8 cellular contexts compared by ENCODE assay signal in genomic region chr13:91346848-91347211, GRCh38. TPM values are rescaled to one million over a fixed set of nuclear protein-coding genes. Genes with fewer than 3 reads are reported as not detected.
DNase-seq lines count a peak whose midpoint lies in the region; ATAC-seq and TF ChIP-seq lines count a peak whose summit lies in the region.

No MANE protein-coding gene starts in this region.

- WGBS in heart right ventricle, 2 donors: 2% methylated on average over 11 of the region's 11 CpGs

- peak overlapping the region in 7 of 10 donors; percentile 51 to 99 (median 95) for H3K27ac ChIP-seq in heart right ventricle

- ATAC-seq in HG02763 (IDR thresholded peaks at IDR 0.05; ENCODE audit: unreplicated experiment) (peak; percentile 21), heart right ventricle (no peak)

- H3K9me3 ChIP-seq in heart right ventricle: no peaks in the 10 kb centered on the region

- H3K4me3 ChIP-seq in heart right ventricle (peak overlapping the region; percentile 32 to 97 (median 76)), retinal pigment epithelial cell (ENCODE audit: low read length) (peak overlapping the region; percentile 41)

- H3K36me3 ChIP-seq in heart right ventricle: peaks cover 0 to 21% (median 0%) of the 10 kb centered on the region in 9 donors

- H3K27me3 ChIP-seq in heart right ventricle: peaks cover 0 to 32% (median 0%) of the 10 kb centered on the region in 7 donors

- intact Hi-C loops in heart right ventricle (cut with DNase I): no loop called here

- DNase-seq in SIG-M5 treated with dmso at 0.1 percent for 504 hours (lab: John Stamatoyannopoulos, UW; ENCODE audit: unreplicated experiment) (peak; percentile 68), SIG-M5 (lab: John Stamatoyannopoulos, UW) (no peak), NCI-H526 (lab: John Stamatoyannopoulos, UW) (peak; percentile 76 to 87), heart right ventricle (no peak), retinal pigment epithelial cell (ENCODE audit: low read depth) (no peak), UCSD-AML1 (lab: John Stamatoyannopoulos, UW; ENCODE audit: unreplicated experiment) (no peak)
- DNase-seq in activated effector memory CD4-positive, alpha-beta T cell treated with Interleukin-2 at 50 U/mL for 16 hours: peak; percentile 43

- no peak for TF ChIP-seq CTCF in heart right ventricle (IDR thresholded peaks at IDR 0.05)
- no peak for TF ChIP-seq CTCF in retinal pigment epithelial cell (conservative IDR thresholded peaks at IDR 0.05; ENCODE audit: low read depth, low read length)

- peaks cover 4 to 33% (median 20%) of the 10 kb centered on the region in 9 donors for H3K4me1 ChIP-seq in heart right ventricle

RNA-seq across cellular contexts. Expression of gene MIR17HG, which starts 0.7 kb away (rescaled TPM):
- 1 to 10 TPM in 5 of 10 donors, under 1 TPM in 5; 0.53 to 2.9 (median 1.1) TPM for total RNA-seq in heart right ventricle
- 1 to 10 TPM in 1 of 2 donors, under 1 TPM in 1; 0.41 to 5.0 TPM for polyA plus RNA-seq in heart right ventricle

RNA-seq across cellular contexts. Expression of gene GPC5, which starts 51.6 kb away (rescaled TPM):
- total RNA-seq in heart right ventricle: 1 to 10 TPM in 2 of 10 donors, under 1 TPM in 8; 0.09 to 3.5 (median 0.77) TPM
- polyA plus RNA-seq in heart right ventricle: under 1 TPM in 1 of 2 donors, not detected in 1; 0.01 TPM

Comparison
In these comparisons a context has a peak if more than half of its experiments do, and no peak if none do; other contexts are left out.
1. DNase-seq: peak in SIG-M5 treated with dmso at 0.1 percent for 504 hours (single experiment), NCI-H526 (2 of 2) and activated effector memory CD4-positive, alpha-beta T cell treated with Interleukin-2 at 50 U/mL for 16 hours (single experiment); none in SIG-M5 (single experiment), heart right ventricle (0 of 2), retinal pigment epithelial cell (single experiment) and UCSD-AML1 (single experiment).